Comparison of ENCODE assay signal across 8 cellular contexts in the genomic region with DNA sequence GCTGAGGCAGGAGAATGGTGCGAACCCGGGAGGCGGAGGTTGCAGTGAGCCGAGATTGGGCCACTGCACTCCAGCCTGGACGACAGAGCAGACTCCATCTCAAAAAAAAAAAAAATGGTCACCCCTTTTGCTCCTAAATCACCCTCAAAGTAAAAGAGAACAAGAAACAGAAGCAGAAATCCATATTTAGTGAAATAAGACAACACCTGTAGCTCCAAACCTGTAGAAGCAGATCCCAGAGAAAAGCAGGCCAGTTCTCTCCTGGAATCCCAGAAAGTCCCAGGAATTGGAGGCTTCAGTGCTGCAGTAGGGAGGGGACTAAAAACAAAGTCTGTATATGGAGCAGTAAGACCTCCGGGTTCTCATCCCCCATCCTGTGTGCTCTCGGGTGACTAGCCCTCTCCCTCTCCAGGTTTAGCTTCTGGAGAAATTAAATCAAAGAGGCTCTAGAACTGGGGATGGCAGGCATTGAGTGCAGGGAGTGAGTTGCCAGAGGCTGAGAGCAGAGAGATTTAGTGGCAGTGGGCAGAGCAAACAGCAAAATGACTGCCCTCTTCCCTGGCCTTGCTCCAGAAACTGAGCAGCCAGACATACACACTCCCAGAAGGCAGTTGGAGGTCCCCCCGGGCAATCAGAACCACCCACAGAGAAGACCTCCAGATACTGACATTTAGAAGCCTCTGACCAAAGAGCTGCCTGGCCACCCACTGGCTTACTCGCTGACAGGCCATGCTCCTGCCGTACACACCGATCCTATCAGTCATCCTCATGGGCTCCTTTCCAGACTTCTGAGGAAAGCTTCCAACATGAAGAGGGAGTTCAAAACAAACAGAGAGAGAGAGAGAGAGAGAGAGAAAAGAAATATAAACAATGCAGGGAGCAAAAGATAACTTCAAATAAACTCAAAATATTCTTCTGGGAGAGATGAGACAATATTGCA. TPM values are rescaled to one million over a fixed set of nuclear protein-coding genes. Genes with fewer than 3 reads are reported as not detected.
A peak's percentile ranks its signal among the peaks of the same experiment; 100 is the strongest.
DNase-seq lines count a peak whose midpoint lies in the region; FAIRE-seq and TF ChIP-seq lines count a peak whose summit lies in the region.

No MANE protein-coding gene starts in this region.

- H3K79me2 ChIP-seq in endothelial cell of umbilical vein (ENCODE audit: control insufficient read depth, insufficient read depth, low read length) = no peaks in the 10 kb centered on the region

- H3K27me3 Mint-ChIP-seq in nephron progenitor cell (ENCODE audit: low read depth, poor library complexity) (no peaks in the 10 kb centered on the region), progenitor cell of endocrine pancreas (peaks cover 3% of the 10 kb centered on the region)

- peak; percentile 77 for FAIRE-seq in endothelial cell of umbilical vein (lab: Jason Lieb, UNC)

- H3K4me1 ChIP-seq in endothelial cell of umbilical vein (ENCODE audit: control insufficient read depth, extremely low read depth, insufficient read depth, low read length) = peaks cover 10% of the 10 kb centered on the region

- H3K9me3 Mint-ChIP-seq in nephron progenitor cell (peaks cover 6% of the 10 kb centered on the region), progenitor cell of endocrine pancreas (ENCODE audit: low read depth) (no peaks in the 10 kb centered on the region)

- POLR2A ChIA-PET in endothelial cell of umbilical vein (lab: Charles Lee) = interaction anchor here (1.0 kb wide), 1 partner anchor 8 kb away, joined by 3 read pairs; no protein-coding TSS in a partner anchor

- no peaks in the 10 kb centered on the region for H4K20me1 ChIP-seq in endothelial cell of umbilical vein (replicated peaks; ENCODE audit: control insufficient read depth, extremely low read depth, insufficient read depth, low read length)

- TF ChIP-seq CTCF in endothelial cell of umbilical vein (IDR thresholded peaks at IDR 0.05; ENCODE audit: extremely low read depth in 1 of 2, insufficient read depth in 1 of 2, low read depth in 1 of 2, low read length in 2 of 2) (no peak), nephron progenitor cell (IDR thresholded peaks at IDR 0.05) (no peak), progenitor cell of endocrine pancreas (IDR thresholded peaks at IDR 0.05; ENCODE audit: unreplicated experiment) (no peak)

- H2AFZ ChIP-seq in endothelial cell of umbilical vein (ENCODE audit: low read depth, low read length) = peak overlapping the region; percentile 66

- H3K27me3 ChIP-seq in endothelial cell of umbilical vein (ENCODE audit: control insufficient read depth in 2 of 2, insufficient read depth in 2 of 2, low read length in 2 of 2) = no peaks in the 10 kb centered on the region

- no peak overlapping the region for H3K27ac ChIP-seq in endothelial cell of umbilical vein (ENCODE audit: insufficient read depth, low read depth, low read length)

- H3K4me1 Mint-ChIP-seq in nephron progenitor cell (peaks cover 33% of the 10 kb centered on the region), progenitor cell of endocrine pancreas (ENCODE audit: low read depth) (peaks cover 1% of the 10 kb centered on the region)

- peak overlapping the region; percentile 19 for H3K4me3 Mint-ChIP-seq in nephron progenitor cell
- no peak overlapping the region for H3K4me3 Mint-ChIP-seq in progenitor cell of endocrine pancreas (ENCODE audit: low read depth)

- dilution Hi-C loops in endothelial cell of umbilical vein (cut with MboI; ENCODE audit: extremely low pct_ligation_motif_present, low sequenced_read_pairs) = no loop called here

- intact Hi-C loops in endothelial cell of umbilical vein (cut with micrococcal nuclease) = no loop called here

- TF ChIP-seq POLR2A in endothelial cell of umbilical vein (IDR thresholded peaks at IDR 0.05; ENCODE audit: low read depth, low read length) = no peak

- H3K9me1 ChIP-seq in endothelial cell of umbilical vein (replicated peaks; ENCODE audit: control insufficient read depth, extremely low read depth, insufficient read depth, low read length) = no peaks in the 10 kb centered on the region

- peak; percentile 28 for DNase-seq in Ammon's horn (ENCODE audit: low spot score)
- DNase-seq in NCI-H2196 treated with DMSO at 0.1 percent for 48 hours (lab: John Stamatoyannopoulos, UW; ENCODE audit: unreplicated experiment) = peak; percentile 43
- peak; percentile 84 for DNase-seq in endothelial cell of umbilical vein (ENCODE audit: low read depth, low spot score)
- no peak for DNase-seq in nephron progenitor cell
- DNase-seq in activated T-cell treated with anti-CD3 and anti-CD28 coated beads, Interleukin-2, amount 50 U/mL, for 1 hour = no peak
- DNase-seq in progenitor cell of endocrine pancreas (ENCODE audit: low spot score, unreplicated experiment) = no peak
- DNase-seq in activated naive CD4-positive, alpha-beta T cell treated with anti-CD3 and anti-CD28 coated beads, Interleukin-2, amount 50 U/mL, for 16 hours = no peak
- no peak for DNase-seq in NCI-H187 treated with DMSO at 0.1 percent for 48 hours (lab: John Stamatoyannopoulos, UW)

- no peak overlapping the region for H3K4me3 ChIP-seq in endothelial cell of umbilical vein (replicated peaks in 1 of 3; ENCODE audit: insufficient read depth in 1 of 3, low read depth in 1 of 3, low read length in 3 of 3)

- H3K4me2 ChIP-seq in endothelial cell of umbilical vein (ENCODE audit: insufficient read depth, low read length) = no peak overlapping the region

- H3K27ac Mint-ChIP-seq in nephron progenitor cell (peak overlapping the region; percentile 39), progenitor cell of endocrine pancreas (no peak overlapping the region)

- H3K36me3 ChIP-seq in endothelial cell of umbilical vein (ENCODE audit: control insufficient read depth in 2 of 2, extremely low read depth in 1 of 2, insufficient read depth in 2 of 2, low read length in 2 of 2) = no peaks in the 10 kb centered on the region

- CTCF ChIA-PET in endothelial cell of umbilical vein (lab: Charles Lee) = interaction anchor here (0.9 to 2.2 kb wide), 6 partner anchors 10 to 119 kb away, joined by 3 to 12 read pairs (median 6); no protein-coding TSS in a partner anchor

- no peak overlapping the region for H3K9ac ChIP-seq in endothelial cell of umbilical vein (replicated peaks; ENCODE audit: extremely low read depth, insufficient read depth, low read length)

- no TSS peak for BruUV-seq in endothelial cell of umbilical vein (replicated peaks; lab: Mats Ljungman, UMichigan)

- H3K9me3 ChIP-seq in endothelial cell of umbilical vein (replicated peaks; ENCODE audit: control insufficient read depth, insufficient read depth, low read length) = no peaks in the 10 kb centered on the region

- H3K36me3 Mint-ChIP-seq in nephron progenitor cell (ENCODE audit: low read depth) (peaks cover 44% of the 10 kb centered on the region), progenitor cell of endocrine pancreas (ENCODE audit: insufficient read depth) (no peaks in the 10 kb centered on the region)

TF ChIP-seq in endothelial cell of umbilical vein, 7 proteins besides CTCF, POLR2A, EP300 and RAD21:
- TF ChIP-seq, protein P1, sequence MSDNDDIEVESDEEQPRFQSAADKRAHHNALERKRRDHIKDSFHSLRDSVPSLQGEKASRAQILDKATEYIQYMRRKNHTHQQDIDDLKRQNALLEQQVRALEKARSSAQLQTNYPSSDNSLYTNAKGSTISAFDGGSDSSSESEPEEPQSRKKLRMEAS (IDR thresholded peaks at IDR 0.05; ENCODE audit: insufficient read depth, insufficient read length) = no peak
- no peak for TF ChIP-seq EZH2 (IDR thresholded peaks at IDR 0.05; ENCODE audit: borderline replicate concordance, low read depth, low read length, severe bottlenecking)
- peak; percentile 42 for TF ChIP-seq GATA2 (IDR thresholded peaks at IDR 0.05; ENCODE audit: insufficient read depth, insufficient read length, low read depth, low read length)

RNA-seq across cellular contexts. Expression of a gene that starts 6.3 kb away (rescaled TPM):
- total RNA-seq in endothelial cell of umbilical vein (65.5 and 72.5 TPM in 2 replicates), progenitor cell of endocrine pancreas (48.6 and 48.7 TPM in 2 replicates)
- 22.0 and 37.6 TPM in 2 replicates for polyA plus RNA-seq in endothelial cell of umbilical vein
- 17.9 and 18.2 TPM in 2 replicates for polyA plus RNA-seq in endothelial cell of umbilical vein (2011; cell fraction: cytosol; rRNA removed)
- polyA plus RNA-seq in endothelial cell of umbilical vein (2011; cell fraction: nucleus; rRNA removed) = 60.6 and 101 TPM in 2 replicates
- 43.7 and 45.8 TPM in 2 replicates for polyA plus RNA-seq in endothelial cell of umbilical vein (2012)
- 26.9 and 34.4 TPM in 2 replicates for polyA minus RNA-seq in endothelial cell of umbilical vein
- polyA minus RNA-seq in endothelial cell of umbilical vein (2011; cell fraction: cytosol; rRNA and poly(A)+ RNA removed) = 26.7 TPM
- polyA minus RNA-seq in endothelial cell of umbilical vein (2011; cell fraction: nucleus; rRNA and poly(A)+ RNA removed) = 31.4 and 46.2 TPM in 2 replicates

RNA-seq across cellular contexts. Expression of a gene that starts 50.6 kb away (rescaled TPM):
- total RNA-seq in endothelial cell of umbilical vein = 11.1 and 12.6 TPM in 2 replicates
- 9.5 and 9.7 TPM in 2 replicates for polyA plus RNA-seq in endothelial cell of umbilical vein
- polyA plus RNA-seq in endothelial cell of umbilical vein (2011; cell fraction: cytosol; rRNA removed) = 7.0 and 7.9 TPM in 2 replicates
- 6.7 and 7.3 TPM in 2 replicates for polyA plus RNA-seq in endothelial cell of umbilical vein (2011; cell fraction: nucleus; rRNA removed)
- 10.1 and 10.4 TPM in 2 replicates for polyA plus RNA-seq in endothelial cell of umbilical vein (2012)
- polyA minus RNA-seq in endothelial cell of umbilical vein = 6.7 and 6.9 TPM in 2 replicates
- polyA minus RNA-seq in endothelial cell of umbilical vein (2011; cell fraction: cytosol; rRNA and poly(A)+ RNA removed) = 2.7 TPM
- 3.6 and 4.9 TPM in 2 replicates for polyA minus RNA-seq in endothelial cell of umbilical vein (2011; cell fraction: nucleus; rRNA and poly(A)+ RNA removed)
- 43.7 and 49.3 TPM in 2 replicates for total RNA-seq in progenitor cell of endocrine pancreas

Comparison
In these comparisons a context has a peak if more than half of its experiments do, and no peak if none do; other contexts are left out.
1. DNase-seq: peak in Ammon's horn (single experiment), NCI-H2196 treated with DMSO at 0.1 percent for 48 hours (single experiment) and endothelial cell of umbilical vein (single experiment); none in nephron progenitor cell (single experiment), activated T-cell treated with anti-CD3 and anti-CD28 coated beads, Interleukin-2, amount 50 U/mL, for 1 hour (single experiment), progenitor cell of endocrine pancreas (single experiment), activated naive CD4-positive, alpha-beta T cell treated with anti-CD3 and anti-CD28 coated beads, Interleukin-2, amount 50 U/mL, for 16 hours (single experiment) and NCI-H187 treated with DMSO at 0.1 percent for 48 hours (single experiment).